In genomic region chr6:105428342-105428957, GRCh38 we compare ENCODE assay signal across 11 cellular contexts. TPM values are rescaled to one million over a fixed set of nuclear protein-coding genes. Genes with fewer than 3 reads are reported as not detected.
DNase-seq lines count a peak whose midpoint lies in the region; ATAC-seq, FAIRE-seq and TF ChIP-seq lines count a peak whose summit lies in the region.
"Had no signal": no experiment of that assay in that cellular context is flagged by ENCODE, and none has a peak within 500 bp of the region (broad histone marks: within the 10 kb centered on the region; RNA-seq: fewer than 3 reads in every experiment).

No MANE protein-coding gene starts in this region.

- peak; percentile 25 for DNase-seq in H54 (ENCODE audit: insufficient read length, low spot score)
- DNase-seq in astrocyte of the hippocampus (ENCODE audit: low read depth, low spot score), result peak; percentile 69
- DNase-seq in iris pigment epithelial cell (ENCODE audit: low read depth), result peak; percentile 83
- no peak for DNase-seq in mucosa of gallbladder (ENCODE audit: low spot score)
- DNase-seq in activated CD8-positive, alpha-beta memory T cell treated with anti-CD3 and anti-CD28 coated beads, Interleukin-2, amount 50 U/mL, for 4 hours, result no peak
- no peak for DNase-seq in midbrain (lab: John Stamatoyannopoulos, UW)
- DNase-seq: activated CD4-positive, CD25-positive, alpha-beta regulatory T cell; effector memory CD8-positive, alpha-beta T cell; OCI-M1 had no signal

- ATAC-seq in GM21825 (IDR thresholded peaks at IDR 0.05; ENCODE audit: unreplicated experiment), result no peak
- ATAC-seq: effector memory CD8-positive, alpha-beta T cell had no signal

- no peak overlapping the region for H3K4me3 ChIP-seq in skin epidermis

- H3K27ac ChIP-seq in skin epidermis, result peak overlapping the region in 12 of 21 experiments; percentile 10 to 66 (median 48)

- peak; percentile 87 for FAIRE-seq in H54 (lab: Jason Lieb, UNC)

- TF ChIP-seq POLR2A in H54 (IDR thresholded peaks at IDR 0.05; ENCODE audit: low read depth, low read length), result no peak

RNA-seq across cellular contexts. Expression of gene PREP, which starts 25.6 kb away (rescaled TPM):
- 22.1 TPM for total RNA-seq in mucosa of gallbladder

Comparison
In these comparisons a context has a peak if more than half of its experiments do, and no peak if none do; other contexts are left out.
1. DNase-seq: peak in H54 (single experiment), astrocyte of the hippocampus (single experiment) and iris pigment epithelial cell (single experiment); none in mucosa of gallbladder (single experiment), activated CD8-positive, alpha-beta memory T cell treated with anti-CD3 and anti-CD28 coated beads, Interleukin-2, amount 50 U/mL, for 4 hours (single experiment) and midbrain (single experiment).